ENCODE assay signal across 8 cellular contexts in genomic region chr7:37352974-37353948, GRCh38.
DNase-seq lines count a peak whose midpoint lies in the region; ATAC-seq, FAIRE-seq and TF ChIP-seq lines count a peak whose summit lies in the region.

No MANE protein-coding gene starts in this region.

- no peak for TF ChIP-seq POLR2A in gastrocnemius medialis (IDR thresholded peaks at IDR 0.05)

- H3K4me3 ChIP-seq in WERI-Rb-1 (ENCODE audit: low read depth, low read length) (no peak overlapping the region), gastrocnemius medialis (peak overlapping the region in 1 of 4 donors; percentile 9)

- intact Hi-C loops in gastrocnemius medialis (cut with DNase I; ENCODE audit: low total_unique reads) = loop anchor here (10.0 kb wide), 2 partner anchors 92 to 148 kb away; partner anchors contain the start of gene ELMO1

- H3K9me3 ChIP-seq in WERI-Rb-1 (ENCODE audit: severe bottlenecking) (no peaks in the 10 kb centered on the region), gastrocnemius medialis (no peaks in the 10 kb centered on the region)

- no peak for FAIRE-seq in HTR-8/SVneo (lab: Jason Lieb, UNC)

- H3K27me3 ChIP-seq in WERI-Rb-1 (ENCODE audit: insufficient read depth, low read depth, severe bottlenecking) = no peaks in the 10 kb centered on the region
- no peaks in the 10 kb centered on the region for H3K27me3 ChIP-seq in gastrocnemius medialis

- H3K4me1 ChIP-seq in gastrocnemius medialis = peaks cover 9 to 25% of the 10 kb centered on the region in 2 donors

- DNase-seq in GM10266 (ENCODE audit: extremely low spot score) = peak; percentile 53
- DNase-seq in HTR-8/SVneo (ENCODE audit: insufficient read length, low spot score) = peak; percentile 9
- DNase-seq in WERI-Rb-1 = peak; percentile 47
- DNase-seq in dermis blood vessel endothelial cell = peak; percentile 10
- DNase-seq in gastrocnemius medialis = peak in 1 of 2 donors; percentile 18
- DNase-seq in AG08396 (ENCODE audit: low spot score) = no peak
- DNase-seq in AG20443 (ENCODE audit: low spot score) = no peak

- TF ChIP-seq CTCF in GM10266 (IDR thresholded peaks at IDR 0.05; ENCODE audit: control insufficient read depth, insufficient read depth, low read depth, missing control alignments) (peak; percentile 92), WERI-Rb-1 (IDR thresholded peaks at IDR 0.05; ENCODE audit: low read depth, low read length) (peak; percentile 73), gastrocnemius medialis (IDR thresholded peaks at IDR 0.05 in 4 of 5, conservative IDR thresholded peaks at IDR 0.05 in 1 of 5) (no peak)

- H3K27ac ChIP-seq in WERI-Rb-1 (no peak overlapping the region), gastrocnemius medialis (peak overlapping the region; percentile 70 to 78 (median 72))

- in situ Hi-C loops in gastrocnemius medialis (cut with MboI; ENCODE audit: low sequenced_read_pairs in 4 of 4) = no loop called here

- H3K36me3 ChIP-seq in WERI-Rb-1 = no peaks in the 10 kb centered on the region
- H3K36me3 ChIP-seq in gastrocnemius medialis = no peaks in the 10 kb centered on the region

- ATAC-seq in GM21447 (IDR thresholded peaks at IDR 0.05; ENCODE audit: unreplicated experiment) (peak; percentile 53), gastrocnemius medialis (no peak)

Comparison
In these comparisons a context has a peak if more than half of its experiments do, and no peak if none do; other contexts are left out.
1. DNase-seq: peak in GM10266 (single experiment), HTR-8/SVneo (single experiment), WERI-Rb-1 (single experiment) and dermis blood vessel endothelial cell (single experiment); none in AG08396 (single experiment) and AG20443 (single experiment).
2. CTCF ChIP-seq: peak in GM10266 (single experiment) and WERI-Rb-1 (single experiment); none in gastrocnemius medialis (0 of 5).